Comparison of ENCODE assay signal across 7 cellular contexts in genomic region chr22:38681784-38682335, GRCh38. TPM values are rescaled to one million over a fixed set of nuclear protein-coding genes. Genes with fewer than 3 reads are reported as not detected.
DNase-seq lines count a peak whose midpoint lies in the region; ATAC-seq, FAIRE-seq and TF ChIP-seq lines count a peak whose summit lies in the region.

Gene TOMM22 (plus strand): TSS chr22:38681957. CDS start chr22:38681979, 22 bp downstream.

- H3K4me1 ChIP-seq in astrocyte (ENCODE audit: insufficient read depth, low read length) (peaks cover 10% of the 10 kb centered on the region), hepatocyte (ENCODE audit: insufficient read depth) (peaks cover 4% of the 10 kb centered on the region)

- H3K27ac ChIP-seq in astrocyte (ENCODE audit: low read depth, low read length) (peak within 1 kb of the TSS; percentile 76), hepatocyte (peak within 1 kb of the TSS; percentile 78)

- H3K36me3 ChIP-seq in astrocyte (ENCODE audit: insufficient read depth, low read length) (peaks cover 19% of the 10 kb centered on the region), hepatocyte (replicated peaks; ENCODE audit: insufficient read depth, low read depth) (peaks cover 4% of the 10 kb centered on the region)

- no peak for FAIRE-seq in astrocyte (lab: Jason Lieb, UNC)

- no peaks in the 10 kb centered on the region for H3K9me2 ChIP-seq in hepatocyte (replicated peaks; ENCODE audit: insufficient read depth)

- ATAC-seq in GM18498 (IDR thresholded peaks at IDR 0.05; ENCODE audit: unreplicated experiment) (peak; percentile 95), HG02885 (IDR thresholded peaks at IDR 0.05; ENCODE audit: poor library complexity, unreplicated experiment) (peak; percentile 95)

- H3K9me3 Mint-ChIP-seq in astrocyte (ENCODE audit: unreplicated experiment) = no peaks in the 10 kb centered on the region

- H3K9me3 ChIP-seq in astrocyte (ENCODE audit: insufficient read depth, low read depth, low read length) (no peaks in the 10 kb centered on the region), hepatocyte (ENCODE audit: low read depth) (no peaks in the 10 kb centered on the region)

- TF ChIP-seq CTCF in astrocyte (IDR thresholded peaks at IDR 0.05; ENCODE audit: insufficient read depth, low read depth, low read length) (peak; percentile 45), hepatocyte (IDR thresholded peaks at IDR 0.05; ENCODE audit: poor library complexity) (peak; percentile 89), retinal pigment epithelial cell (conservative IDR thresholded peaks at IDR 0.05; ENCODE audit: low read depth, low read length) (peak; percentile 66)

- H3K27me3 ChIP-seq in astrocyte (ENCODE audit: insufficient read depth, low read length) (no peaks in the 10 kb centered on the region), hepatocyte (no peaks in the 10 kb centered on the region)

- peak within 1 kb of the TSS; percentile 92 for H3K27ac Mint-ChIP-seq in astrocyte (ENCODE audit: unreplicated experiment)

- under 1% methylated on average over 56 of the region's 56 CpGs for WGBS in hepatocyte (ENCODE audit: low lambda C conversion rate, missing lambda C conversion rate)

- H3K4me3 Mint-ChIP-seq in astrocyte (ENCODE audit: unreplicated experiment) = peak within 1 kb of the TSS; percentile 98

- H3K36me3 Mint-ChIP-seq in astrocyte (ENCODE audit: low read depth, unreplicated experiment) = peaks cover 20% of the 10 kb centered on the region

- H3K9ac ChIP-seq in astrocyte (ENCODE audit: low read length) = peak within 1 kb of the TSS; percentile 94

- H4K20me1 ChIP-seq in astrocyte (ENCODE audit: insufficient read depth, low read length) (no peaks in the 10 kb centered on the region), hepatocyte (ENCODE audit: insufficient read depth, poor library complexity, severe bottlenecking) (no peaks in the 10 kb centered on the region)

- DNase-seq in NCI-H1930 (lab: John Stamatoyannopoulos, UW) = peak; percentile 70 to 79
- DNase-seq in T-helper 22 cell (ENCODE audit: low read depth) = peak; percentile 73
- DNase-seq in astrocyte (ENCODE audit: low read depth) = peak; percentile 75
- DNase-seq in hepatocyte (ENCODE audit: low spot score) = peak; percentile 95
- DNase-seq in retinal pigment epithelial cell (ENCODE audit: low read depth) = no peak

- H2AFZ ChIP-seq in astrocyte (ENCODE audit: low read depth, low read length) (peak within 1 kb of the TSS; percentile 100), hepatocyte (peak within 1 kb of the TSS; percentile 71)

- peak within 1 kb of the TSS; percentile 95 for H3K4me2 ChIP-seq in astrocyte (ENCODE audit: low read length)
- peak within 1 kb of the TSS; percentile 96 for H3K4me2 ChIP-seq in hepatocyte

- H3K27me3 Mint-ChIP-seq in astrocyte (ENCODE audit: low read depth, unreplicated experiment) = no peaks in the 10 kb centered on the region

- H3K4me3 ChIP-seq in astrocyte (ENCODE audit: insufficient read depth, low read depth, low read length) (peak within 1 kb of the TSS; percentile 94), hepatocyte (peak within 1 kb of the TSS; percentile 96), retinal pigment epithelial cell (ENCODE audit: low read length) (peak within 1 kb of the TSS; percentile 97)

- peaks cover 2% of the 10 kb centered on the region for H3K4me1 Mint-ChIP-seq in astrocyte (ENCODE audit: low read depth, unreplicated experiment)

- H3K79me2 ChIP-seq in astrocyte (ENCODE audit: insufficient read depth, low read length) (peaks cover 20% of the 10 kb centered on the region), hepatocyte (peaks cover 18% of the 10 kb centered on the region)

RNA-seq across cellular contexts. Expression of gene TOMM22, which starts in this region (rescaled TPM):
- total RNA-seq in astrocyte (75.9 and 77.8 TPM in 2 replicates), hepatocyte (57.7 and 76.3 TPM in 2 replicates)
- 70.6 and 80.3 TPM in 2 replicates for polyA plus RNA-seq in hepatocyte
